23 cellular contexts compared by ENCODE assay signal in the genomic region with DNA sequence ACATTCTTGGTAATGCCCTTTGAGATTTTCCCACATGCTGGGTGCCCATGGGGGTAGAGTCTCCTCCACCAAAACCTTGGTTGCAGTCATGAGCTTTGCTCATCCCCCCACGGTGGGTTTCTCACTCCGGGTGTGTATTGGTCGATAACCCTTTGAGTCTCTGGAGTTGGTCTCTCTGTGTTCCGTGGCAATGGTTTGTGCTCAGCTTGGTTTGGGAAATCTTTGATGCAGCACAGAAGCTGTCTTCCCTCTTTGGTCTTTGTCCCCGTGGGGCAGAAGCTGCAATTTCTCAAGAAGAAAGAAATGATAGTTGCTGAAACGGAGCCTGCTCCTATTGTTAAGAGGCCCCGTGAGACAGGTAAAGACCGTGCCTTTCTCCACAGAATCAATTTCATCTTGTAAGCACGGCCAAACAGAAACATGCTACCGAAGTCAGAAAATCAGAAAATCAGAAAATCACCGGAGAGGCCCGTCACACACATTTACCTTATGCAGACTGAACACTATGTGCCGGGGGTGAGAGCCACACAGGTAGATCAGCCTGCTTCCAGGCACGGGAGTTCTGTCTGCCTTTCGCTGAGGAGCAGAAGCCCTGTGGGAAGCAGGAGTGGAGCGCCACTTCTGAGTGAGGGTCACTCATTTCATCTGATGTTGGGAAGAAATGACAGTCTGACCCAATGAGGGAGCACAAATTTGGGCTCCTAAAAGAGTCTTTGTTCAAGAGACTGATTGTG.
"Had no signal": no experiment of that assay in that cellular context is flagged by ENCODE, and none has a peak within 500 bp of the region (broad histone marks: within the 10 kb centered on the region; RNA-seq: fewer than 3 reads in every experiment).

No MANE protein-coding gene starts in this region.

- H3K4me1 Mint-ChIP-seq: mesothelial cell of epicardium had no signal

- H3K4me3 ChIP-seq: esophagus muscularis mucosa, gastrocnemius medialis, heart right ventricle, left ventricle myocardium inferior, lower lobe of right lung, pancreas, stomach, thoracic aorta, uterus had no signal

- H3K27ac ChIP-seq: epithelial cell of prostate, esophagus muscularis mucosa, gastrocnemius medialis, heart right ventricle, left ventricle myocardium inferior, lower lobe of right lung, pancreas, stomach, thoracic aorta, uterus had no signal

- H3K9me3 Mint-ChIP-seq: immature natural killer cell, memory B cell, nephron had no signal

- H3K27ac Mint-ChIP-seq: mesothelial cell of epicardium had no signal

- H3K27me3 ChIP-seq: esophagus muscularis mucosa, gastrocnemius medialis, heart right ventricle, pancreas, stomach, uterus had no signal

- H3K4me1 ChIP-seq: esophagus muscularis mucosa, gastrocnemius medialis, pancreas, stomach, uterus had no signal

- ATAC-seq: gastrocnemius medialis, heart right ventricle, lower lobe of right lung, right cardiac atrium had no signal

- DNase-seq: effector memory CD4-positive, alpha-beta T cell; gastrocnemius medialis; heart right ventricle; hypothalamus; immature natural killer cell; left ventricle myocardium inferior; lower lobe of right lung; pancreas; right cardiac atrium; small intestine; stimulated activated CD4-positive, alpha-beta T cell treated with anti-CD3 and anti-CD28 coated beads, Interleukin-12 subunit alpha, Interleukin-12 subunit beta, amount 100 ng/mL, for 4 hours; stimulated activated naive CD4-positive, alpha-beta T cell; stomach; substantia nigra; trophoblast cell; uterus had no signal

- H3K9me3 ChIP-seq: esophagus muscularis mucosa, gastrocnemius medialis, heart right ventricle, left ventricle myocardium inferior, lower lobe of right lung, pancreas, stomach, thoracic aorta, uterus had no signal

- H3K36me3 ChIP-seq: gastrocnemius medialis, pancreas, thoracic aorta, uterus had no signal

- H3K27me3 Mint-ChIP-seq: memory B cell, progenitor cell of endocrine pancreas had no signal

- H3K4me3 Mint-ChIP-seq: immature natural killer cell, memory B cell, mesothelial cell of epicardium, nephron had no signal
